In the genomic region with DNA sequence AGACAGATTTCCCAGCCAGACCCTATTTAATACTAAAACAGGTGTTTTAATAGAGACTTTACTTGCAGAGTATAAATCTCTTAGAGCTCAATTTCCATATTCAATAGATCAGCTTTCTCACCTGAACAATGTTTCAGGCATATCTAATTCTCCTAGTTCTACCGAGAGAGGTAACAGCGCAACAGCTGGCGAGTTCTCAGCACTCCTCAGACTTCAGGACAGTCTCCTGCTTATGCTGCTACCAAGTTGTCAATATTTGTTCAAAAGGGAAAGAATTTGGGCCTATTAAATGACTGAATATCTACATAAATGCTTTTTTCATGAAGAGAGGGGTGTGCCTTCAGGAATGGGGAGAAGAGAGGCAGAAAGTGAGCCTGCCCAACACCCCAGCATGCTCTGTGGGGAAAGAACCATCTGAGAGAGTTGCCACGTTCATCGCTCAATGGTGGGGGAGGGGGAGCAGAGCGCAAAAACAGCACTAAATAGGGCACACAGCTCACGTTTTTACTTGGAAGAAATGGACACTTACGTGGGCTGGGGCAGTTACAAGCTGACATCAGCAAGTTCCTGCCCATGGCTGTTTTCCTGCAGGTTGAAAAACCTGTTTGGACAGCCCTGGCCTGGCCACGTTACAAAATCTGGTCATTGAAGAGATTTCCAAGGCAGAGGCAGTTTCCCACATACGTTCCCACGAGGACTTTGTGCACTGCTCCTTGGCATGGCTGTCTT, we compare ENCODE assay signal across 12 cellular contexts. TPM values are rescaled to one million over a fixed set of nuclear protein-coding genes. Genes with fewer than 3 reads are reported as not detected.
DNase-seq lines count a peak whose midpoint lies in the region; ATAC-seq, FAIRE-seq and TF ChIP-seq lines count a peak whose summit lies in the region.
"Had no signal": no experiment of that assay in that cellular context is flagged by ENCODE, and none has a peak within 500 bp of the region (broad histone marks: within the 10 kb centered on the region; RNA-seq: fewer than 3 reads in every experiment).

No MANE protein-coding gene starts in this region.

- FAIRE-seq in HepG2 (lab: Jason Lieb, UNC), result no peak

- H3K36me3 Mint-ChIP-seq in activated T-cell treated with anti-CD3 and anti-CD28 coated beads, Interleukin-2, amount 50 U/mL, for 24 hours (ENCODE audit: low read depth), result peaks cover 96% of the 10 kb centered on the region

- no peak overlapping the region for H3K4me2 ChIP-seq in HepG2 (ENCODE audit: low read depth, low read length)

- H3K27ac ChIP-seq in adrenal gland (no peak overlapping the region), HepG2 (ENCODE audit: extremely low read length, insufficient read depth, low read length) (no peak overlapping the region), thyroid gland (peak overlapping the region; percentile 93 to 97 (median 93))
- H3K27ac ChIP-seq: brain microvascular endothelial cell, psoas muscle had no signal

- CTCF ChIA-PET in HepG2 (lab: Yijun Ruan, JAX; ENCODE audit: low intra/inter-chr PET ratio, low total read pairs), result no interaction called here

- H3K9me3 Mint-ChIP-seq in activated T-cell treated with anti-CD3 and anti-CD28 coated beads, Interleukin-2, amount 50 U/mL, for 24 hours, result no peaks in the 10 kb centered on the region

- no peaks in the 10 kb centered on the region for H4K20me1 ChIP-seq in HepG2 (ENCODE audit: insufficient read depth, low read length)

- no peak for TF ChIP-seq POLR2A in adrenal gland (IDR thresholded peaks at IDR 0.05)
- no peak for TF ChIP-seq POLR2A in HepG2 (IDR thresholded peaks at IDR 0.05; ENCODE audit: insufficient read depth in 1 of 2, low read depth in 2 of 2, low read length in 2 of 2)
- TF ChIP-seq POLR2A in thyroid gland (IDR thresholded peaks at IDR 0.05), result no peak

- no peak overlapping the region for H3K4me3 Mint-ChIP-seq in activated T-cell treated with anti-CD3 and anti-CD28 coated beads, Interleukin-2, amount 50 U/mL, for 24 hours

- ATAC-seq in HepG2 (no peak), HG02870 (IDR thresholded peaks at IDR 0.05; ENCODE audit: unreplicated experiment) (no peak), HG03097 (IDR thresholded peaks at IDR 0.05; ENCODE audit: low FRiP score, unreplicated experiment) (no peak)

- POLR2A ChIA-PET in HepG2 (lab: Yijun Ruan, JAX), result no interaction called here

- no peaks in the 10 kb centered on the region for H3K79me2 ChIP-seq in HepG2 (ENCODE audit: insufficient read depth, low read length)

- no TSS peak for BruUV-seq in HepG2 (replicated peaks; lab: Mats Ljungman, UMichigan)

- H3K9me3 ChIP-seq in adrenal gland (replicated peaks in 1 of 3) (no peaks in the 10 kb centered on the region), HepG2 (ENCODE audit: low read length) (no peaks in the 10 kb centered on the region), thyroid gland (no peaks in the 10 kb centered on the region)
- H3K9me3 ChIP-seq: psoas muscle had no signal

- DNase-seq in activated T-cell treated with anti-CD3 and anti-CD28 coated beads, Interleukin-2, amount 50 U/mL, for 24 hours, result peak; percentile 14
- no peak for DNase-seq in activated T-cell treated with anti-CD3 and anti-CD28 coated beads for 4 hours
- DNase-seq in adrenal gland, result peak in 4 of 7 donors; percentile 5 to 44 (median 8)
- DNase-seq in HepG2 (ENCODE audit: low spot score), result no peak
- DNase-seq in thyroid gland, result peak; percentile 90 to 91
- no peak for DNase-seq in NCI-H2107 treated with DMSO at 0.1 percent for 48 hours (lab: John Stamatoyannopoulos, UW; ENCODE audit: unreplicated experiment)
- DNase-seq: activated CD4-positive, alpha-beta T cell treated with anti-CD3 and anti-CD28 coated beads, Interleukin-2, amount 50 U/mL, for 48 hours; brain microvascular endothelial cell; NCI-H1105; psoas muscle had no signal

- H3K27me3 ChIP-seq in adrenal gland (no peaks in the 10 kb centered on the region), HepG2 (ENCODE audit: control insufficient read depth in 1 of 2, insufficient read depth in 2 of 2, low read length in 2 of 2) (no peaks in the 10 kb centered on the region), thyroid gland (no peaks in the 10 kb centered on the region)
- H3K27me3 ChIP-seq: brain microvascular endothelial cell had no signal

- no peaks in the 10 kb centered on the region for H3K27me3 Mint-ChIP-seq in activated T-cell treated with anti-CD3 and anti-CD28 coated beads, Interleukin-2, amount 50 U/mL, for 24 hours

- in situ Hi-C loops in HepG2 (cut with HindIII; ENCODE audit: extremely low pct_ligation_motif_present, low pct_unique_long_range_greater_than_20kb), result no loop called here

- intact Hi-C loops in adrenal gland (cut with DNase I), result no loop called here
- intact Hi-C loops in HepG2 (cut with micrococcal nuclease; ENCODE audit: unreplicated experiment), result no loop called here
- intact Hi-C loops in thyroid gland (cut with DNase I), result no loop called here

- H3K36me3 ChIP-seq in adrenal gland (replicated peaks in 1 of 2) (peaks cover 0 to 97% of the 10 kb centered on the region in 2 donors), HepG2 (replicated peaks in 1 of 2; ENCODE audit: control insufficient read depth in 1 of 2, insufficient read depth in 2 of 2, low read length in 2 of 2) (peaks cover 48 to 73% of the 10 kb centered on the region in 2 experiments), thyroid gland (peaks cover 34 to 38% of the 10 kb centered on the region in 2 donors)

- no peak overlapping the region for H2AFZ ChIP-seq in HepG2 (ENCODE audit: low read length)

- TF ChIP-seq EP300 in HepG2 (IDR thresholded peaks at IDR 0.05; ENCODE audit: low read depth in 2 of 2, low read length in 2 of 2) (no peak), HepG2 (CRISPR knock-in tag; IDR thresholded peaks at IDR 0.05; ENCODE audit: borderline replicate concordance) (no peak)

- peaks cover 48% of the 10 kb centered on the region for H3K4me1 Mint-ChIP-seq in activated T-cell treated with anti-CD3 and anti-CD28 coated beads, Interleukin-2, amount 50 U/mL, for 24 hours (ENCODE audit: low read depth)

- H3K4me3 ChIP-seq in adrenal gland (no peak overlapping the region), HepG2 (replicated peaks in 1 of 3; ENCODE audit: insufficient read depth in 1 of 3, low read depth in 2 of 3, low read length in 3 of 3) (no peak overlapping the region), thyroid gland (replicated peaks in 1 of 3) (no peak overlapping the region)
- H3K4me3 ChIP-seq: psoas muscle had no signal

- TF ChIP-seq RAD21 in HepG2 (CRISPR knock-in tag; IDR thresholded peaks at IDR 0.05), result no peak

- H3K27ac Mint-ChIP-seq in activated T-cell treated with anti-CD3 and anti-CD28 coated beads, Interleukin-2, amount 50 U/mL, for 24 hours, result peak overlapping the region; percentile 38

- H3K9ac ChIP-seq in HepG2 (ENCODE audit: insufficient read depth, low read depth, low read length), result no peak overlapping the region

- 75 to 85% (median 80%) methylated on average over 11 of the region's 11 CpGs for WGBS in adrenal gland, 4 donors
- WGBS in HepG2 (ENCODE audit: low lambda C conversion rate), result 84% methylated on average over 11 of the region's 11 CpGs
- WGBS in thyroid gland, 2 donors, result 41 to 50% methylated on average over 11 of the region's 11 CpGs

- TF ChIP-seq CTCF in adrenal gland (IDR thresholded peaks at IDR 0.05) (no peak), HepG2 (CRISPR knock-in tag; IDR thresholded peaks at IDR 0.05) (no peak), thyroid gland (IDR thresholded peaks at IDR 0.05) (peak in 1 of 6 experiments; percentile 6)

- H3K4me1 ChIP-seq in adrenal gland (replicated peaks in 1 of 2) (no peaks in the 10 kb centered on the region), HepG2 (ENCODE audit: insufficient read depth, low read length) (no peaks in the 10 kb centered on the region), thyroid gland (peaks cover 47 to 54% of the 10 kb centered on the region in 2 donors)
- H3K4me1 ChIP-seq: psoas muscle had no signal

TF ChIP-seq in HepG2, 621 proteins besides CTCF, POLR2A, EP300 and RAD21:
- peak; percentile 62; a peak in 3 of 4 replicates for TF ChIP-seq MAFK (conservative IDR thresholded peaks at IDR 0.05 in 1 of 2, IDR thresholded peaks at IDR 0.05 in 1 of 2; ENCODE audit: low read length in 2 of 2)
- TF ChIP-seq ZNF781 (CRISPR knock-in tag; IDR thresholded peaks at IDR 0.05; ENCODE audit: borderline replicate concordance, not compliant biosample characterization), result no peak
- TF ChIP-seq MAFF (IDR thresholded peaks at IDR 0.05; ENCODE audit: low read depth, low read length), result peak; percentile 23; the same call in 1 of the 2 replicates

RNA-seq across cellular contexts. Expression of a gene that starts 38.0 kb away (rescaled TPM):
- total RNA-seq in adrenal gland (100 to 1,000 TPM; 215 to 476 (median 409) TPM), HepG2 (2016; rRNA removed; fragmentation: Illumina TruSeq; extraction: Trizol) (60.3 and 75.7 TPM in 2 replicates), thyroid gland (100 to 1,000 TPM; 221 to 412 (median 339) TPM)
- polyA plus RNA-seq in adrenal gland (100 to 1,000 TPM in 2 of 3 donors, 10 to 100 TPM in 1; 80.3 to 355 (median 132) TPM), HepG2 (2011; rRNA removed) (34.7 and 36.8 TPM in 2 replicates)
- 8.6 and 10.8 TPM in 2 replicates for total RNA-seq in HepG2 (2016; cell fraction: cytosol; rRNA removed; fragmentation: Illumina TruSeq; extraction: Trizol; ENCODE audit: low read depth)
- total RNA-seq in HepG2 (2016; cell fraction: insoluble cytoplasmic fraction; rRNA removed; fragmentation: Illumina TruSeq; extraction: Trizol), result 63.6 and 68.8 TPM in 2 replicates
- 21.2 and 23.3 TPM in 2 replicates for total RNA-seq in HepG2 (2016; cell fraction: membrane; rRNA removed; fragmentation: Illumina TruSeq; extraction: Trizol)
- 35.3 and 38.9 TPM in 2 replicates for total RNA-seq in HepG2 (2016; cell fraction: nucleus; rRNA removed; fragmentation: Illumina TruSeq; extraction: Trizol)
- 34.1 and 34.2 TPM in 2 replicates for polyA plus RNA-seq in HepG2 (2011; cell fraction: cytosol; rRNA removed)
- polyA plus RNA-seq in HepG2 (2011; cell fraction: nucleus; rRNA removed), result 25.0 and 25.8 TPM in 2 replicates
- polyA plus RNA-seq in HepG2 (2012), result 18.5 and 28.6 TPM in 2 replicates
- polyA plus RNA-seq in HepG2 (2016; cell fraction: cytosol; fragmentation: Illumina TruSeq; extraction: Trizol; ENCODE audit: low read depth), result 5.0 and 5.1 TPM in 2 replicates
- polyA plus RNA-seq in HepG2 (2016; cell fraction: insoluble cytoplasmic fraction; fragmentation: Illumina TruSeq; extraction: Trizol; ENCODE audit: low read depth), result 79.1 and 90.3 TPM in 2 replicates
- 12.2 TPM in 2 replicates for polyA plus RNA-seq in HepG2 (2016; cell fraction: membrane; fragmentation: Illumina TruSeq; extraction: Trizol; ENCODE audit: low read depth)
- 60.9 and 63.5 TPM in 2 replicates for polyA plus RNA-seq in HepG2 (2016; cell fraction: nucleus; fragmentation: Illumina TruSeq; extraction: Trizol; ENCODE audit: insufficient read depth, low read depth)
- polyA minus RNA-seq in HepG2 (2011; rRNA and poly(A)+ RNA removed; ENCODE audit: low replicate concordance), result 45.1 and 93.9 TPM in 2 replicates
- polyA minus RNA-seq in HepG2 (2011; cell fraction: cytosol; rRNA and poly(A)+ RNA removed), result 28.8 and 29.4 TPM in 2 replicates
- polyA minus RNA-seq in HepG2 (2011; cell fraction: nucleus; rRNA and poly(A)+ RNA removed), result 17.6 and 19.8 TPM in 2 replicates

Comparison
In these comparisons a context has a peak if more than half of its experiments do, and no peak if none do; other contexts are left out.
1. DNase-seq: peak in activated T-cell treated with anti-CD3 and anti-CD28 coated beads, Interleukin-2, amount 50 U/mL, for 24 hours (single experiment), adrenal gland (4 of 7) and thyroid gland (2 of 2); none in activated T-cell treated with anti-CD3 and anti-CD28 coated beads for 4 hours (single experiment), HepG2 (single experiment) and NCI-H2107 treated with DMSO at 0.1 percent for 48 hours (single experiment).
2. H3K27ac ChIP-seq: peak in thyroid gland (3 of 3); none in adrenal gland (0 of 5) and HepG2 (single experiment).